ENCODE assay signal across 1 cellular context in the genomic region with DNA sequence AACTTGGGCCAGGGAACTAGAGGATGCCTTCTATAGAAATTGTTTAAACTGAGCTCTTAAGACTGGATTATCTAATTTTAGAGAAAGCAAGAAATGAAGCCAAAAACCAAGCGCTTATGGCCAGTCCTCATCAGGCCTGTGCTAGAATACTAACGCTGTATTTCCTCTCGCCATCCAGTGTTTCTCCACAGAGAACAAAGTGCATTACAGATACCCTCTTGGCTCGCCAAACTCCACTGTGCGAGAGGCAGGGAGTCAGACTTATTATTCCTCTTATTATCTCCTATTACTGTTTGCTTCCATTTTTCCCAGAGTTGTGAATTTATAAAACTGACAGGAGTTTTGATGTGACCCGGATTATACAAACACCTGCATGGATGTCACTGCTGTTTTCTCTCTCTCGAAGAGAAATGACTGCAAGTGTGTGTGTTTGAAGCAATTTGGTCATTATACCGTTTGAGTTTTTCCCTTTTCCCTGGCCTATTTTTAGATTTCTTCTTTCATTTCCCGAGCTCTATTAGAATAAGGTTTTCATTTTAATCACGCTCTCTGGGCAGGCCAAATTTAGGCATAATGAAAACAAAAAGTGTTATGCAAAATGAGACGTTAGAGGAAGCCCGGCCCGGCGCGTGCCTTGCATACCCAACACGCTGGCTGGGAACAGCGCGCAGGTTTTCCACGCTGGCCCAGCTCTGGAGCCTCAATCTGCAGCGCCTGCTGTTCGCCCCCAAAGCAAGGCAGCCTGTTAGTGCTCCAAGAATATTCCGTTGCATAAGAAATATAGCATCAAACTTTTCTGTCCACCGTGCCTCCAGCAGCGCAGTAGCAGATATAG.
TF ChIP-seq lines count a peak whose summit lies in the region.

No MANE protein-coding gene starts in this region.

TF ChIP-seq in GM23338, 12 proteins besides CTCF, POLR2A, EP300 and RAD21 (continued from another document):
- TF ChIP-seq ZNF462 (CRISPR knock-in tag; IDR thresholded peaks at IDR 0.05) (no peak), ZNF331 (CRISPR knock-in tag; IDR thresholded peaks at IDR 0.05; ENCODE audit: low read depth) (no peak), CREB1 (CRISPR knock-in tag; IDR thresholded peaks at IDR 0.05; ENCODE audit: low read depth) (no peak), JUNB (IDR thresholded peaks at IDR 0.05; ENCODE audit: unreplicated experiment) (no peak), EZH2 (IDR thresholded peaks at IDR 0.05; ENCODE audit: low read depth, unreplicated experiment) (no peak)
